10 cellular contexts compared by ENCODE assay signal in the genomic region with DNA sequence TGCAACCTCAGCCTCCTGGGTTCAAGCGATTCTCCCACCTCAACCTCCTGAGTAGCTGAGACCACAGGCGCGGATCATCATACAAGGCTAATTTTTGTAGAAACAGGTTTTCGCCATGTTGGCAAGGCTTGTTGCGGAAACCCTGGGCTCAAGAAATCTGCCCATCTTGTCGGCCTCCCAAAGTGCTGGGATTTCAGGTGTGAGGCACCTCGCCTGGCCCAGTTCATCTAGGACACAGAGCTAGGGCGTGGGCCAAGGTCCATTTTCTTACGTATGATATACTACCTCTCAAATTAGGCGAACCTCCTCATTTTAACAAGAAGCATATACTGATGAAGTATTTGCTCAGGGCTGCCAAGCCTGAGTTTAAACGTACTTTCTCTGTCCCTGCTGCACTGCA. TPM values are rescaled to one million over a fixed set of nuclear protein-coding genes. Genes with fewer than 3 reads are reported as not detected.
A peak's percentile ranks its signal among the peaks of the same experiment; 100 is the strongest.
DNase-seq lines count a peak whose midpoint lies in the region; ATAC-seq, FAIRE-seq and TF ChIP-seq lines count a peak whose summit lies in the region.
"Had no signal": no experiment of that assay in that cellular context is flagged by ENCODE, and none has a peak within 500 bp of the region (broad histone marks: within the 10 kb centered on the region; RNA-seq: fewer than 3 reads in every experiment).

No MANE protein-coding gene starts in this region.

- H2BK20ac ChIP-seq in IMR-90 (ENCODE audit: low read depth, low read length), result no peak overlapping the region

- H3K4ac ChIP-seq in IMR-90 (ENCODE audit: low read depth, low read length), result no peak overlapping the region

- H4K8ac ChIP-seq in IMR-90 (ENCODE audit: low read depth in 2 of 2, low read length in 2 of 2), result no peak overlapping the region

- H2AFZ ChIP-seq in IMR-90 (replicated peaks; ENCODE audit: low read length, poor library complexity) (no peak overlapping the region), K562 (ENCODE audit: low read depth, low read length) (no peak overlapping the region)

- H4K20me1 ChIP-seq in IMR-90 (ENCODE audit: insufficient read depth, low read length), result peaks cover 62% of the 10 kb centered on the region
- H4K20me1 ChIP-seq in K562 (replicated peaks; ENCODE audit: control insufficient read depth, insufficient read depth, low read length), result peaks cover 30% of the 10 kb centered on the region

- peak overlapping the region; percentile 90 for H3K4me3 Mint-ChIP-seq in CD4-positive, alpha-beta T cell

- no peak overlapping the region for H4K5ac ChIP-seq in IMR-90 (ENCODE audit: low read depth, low read length)

- H3K9me1 ChIP-seq in IMR-90 (ENCODE audit: insufficient read depth, low read length), result peaks cover 17% of the 10 kb centered on the region
- no peaks in the 10 kb centered on the region for H3K9me1 ChIP-seq in K562 (ENCODE audit: control insufficient read depth, insufficient read depth, low read length)

- no peak overlapping the region for H4K91ac ChIP-seq in IMR-90 (ENCODE audit: insufficient read depth, low read depth, low read length)

- peak overlapping the region; percentile 43; the same call in 1 of the 2 replicates for H3K23ac ChIP-seq in IMR-90 (ENCODE audit: low read depth, low read length)

- TF ChIP-seq EP300 in K562 (IDR thresholded peaks at IDR 0.05; ENCODE audit: low read length), result no peak

- H3K27me3 Mint-ChIP-seq in CD4-positive, alpha-beta T cell, result peaks cover 10% of the 10 kb centered on the region

- no peak overlapping the region for H2AK9ac ChIP-seq in IMR-90 (replicated peaks; ENCODE audit: low read depth, low read length, poor library complexity)

- H3K27ac ChIP-seq in CD4-positive, alpha-beta T cell (ENCODE audit: low read depth, low read length), result no peak overlapping the region
- H3K27ac ChIP-seq in IMR-90 (ENCODE audit: insufficient read depth, low read length), result peak overlapping the region; percentile 31; the same call in 1 of the 2 replicates
- H3K27ac ChIP-seq in K562 (ENCODE audit: extremely low read depth, low read depth, low read length), result peak overlapping the region; percentile 65
- H3K27ac ChIP-seq in muscle layer of duodenum (ENCODE audit: low read length), result no peak overlapping the region
- no peak overlapping the region for H3K27ac ChIP-seq in uterus

- peak overlapping the region; percentile 2; the same call in 1 of the 2 replicates for H3K4me3 ChIP-seq in IMR-90 (ENCODE audit: insufficient read depth, low read depth, low read length)
- H3K4me3 ChIP-seq in K562, result peak overlapping the region; percentile 82
- H3K4me3 ChIP-seq in muscle layer of duodenum (ENCODE audit: low read depth in 1 of 2, low read length in 2 of 2), result peak overlapping the region; percentile 76 to 98
- H3K4me3 ChIP-seq in uterus, result no peak overlapping the region

- peaks cover 75% of the 10 kb centered on the region for H3K36me3 Mint-ChIP-seq in CD4-positive, alpha-beta T cell (ENCODE audit: low read depth)

- peak overlapping the region; percentile 99 for H3K27ac Mint-ChIP-seq in CD4-positive, alpha-beta T cell

- ATAC-seq in CD4-positive, alpha-beta T cell (ENCODE audit: poor library complexity), result no peak
- ATAC-seq in IMR-90 (ENCODE audit: low read depth) (no peak), K562 (no peak), GM18861 (IDR thresholded peaks at IDR 0.05; ENCODE audit: unreplicated experiment) (no peak)

- intact Hi-C loops in CD4-positive, alpha-beta T cell (cut with DNase I, micrococcal nuclease), result loop anchor here in 1 of 2 experiments (2.0 to 10.0 kb wide), 2 partner anchors 35 to 731 kb away; a partner anchor contains a TSS
- intact Hi-C loops in IMR-90 (cut with micrococcal nuclease), result no loop called here
- intact Hi-C loops in K562 (cut with micrococcal nuclease), result no loop called here
- intact Hi-C loops in uterus (cut with DNase I; ENCODE audit: low total_unique reads), result no loop called here
- intact Hi-C loops in head of caudate nucleus (cut with DNase I), result no loop called here

- POLR2A ChIA-PET in CD4-positive, alpha-beta T cell (lab: Charles Lee), result interaction anchor here (3.8 to 6.3 kb wide), 4 partner anchors 14 to 184 kb away, joined by 65 to 180 read pairs (median 111); a partner anchor contains a TSS
- POLR2A ChIA-PET in IMR-90 (lab: Charles Lee; ENCODE audit: unreplicated experiment), result no interaction called here
- POLR2A ChIA-PET in K562 (lab: Yijun Ruan, JAX), result no interaction called here

- peaks cover 6% of the 10 kb centered on the region for H3K4me1 ChIP-seq in IMR-90 (ENCODE audit: control insufficient read depth, insufficient read depth, low read length)
- peaks cover 12% of the 10 kb centered on the region in 2 experiments; a peak in 4 of 5 replicates for H3K4me1 ChIP-seq in K562 (replicated peaks in 1 of 2; ENCODE audit: control insufficient read depth in 2 of 2, insufficient read depth in 2 of 2, low read length in 2 of 2)
- H3K4me1 ChIP-seq in muscle layer of duodenum (ENCODE audit: control insufficient read depth in 1 of 2, insufficient read depth in 2 of 2, low read length in 2 of 2), result peaks cover 0 to 20% of the 10 kb centered on the region in 2 donors
- H3K4me1 ChIP-seq in uterus, result peaks cover 0 to 4% of the 10 kb centered on the region in 2 donors

- H3K18ac ChIP-seq in IMR-90 (ENCODE audit: low read depth, low read length), result no peak overlapping the region

- H3K79me1 ChIP-seq in IMR-90 (ENCODE audit: low read depth in 1 of 2, low read length in 2 of 2), result peaks cover 25 to 63% of the 10 kb centered on the region in 2 experiments

- DNase-seq in CD4-positive, alpha-beta T cell, result no peak
- DNase-seq in IMR-90 (no peak), K562 (ENCODE audit: extremely low read depth in 1 of 4, low spot score in 3 of 4) (no peak), uterus (no peak), head of caudate nucleus (no peak), DMS153 (lab: John Stamatoyannopoulos, UW) (no peak)
- DNase-seq: NCI-H774 had no signal

- H3K4me1 Mint-ChIP-seq in CD4-positive, alpha-beta T cell (ENCODE audit: low read depth), result peaks cover 68% of the 10 kb centered on the region

- H2BK5ac ChIP-seq in IMR-90 (ENCODE audit: low read depth, low read length, poor library complexity, severe bottlenecking), result no peak overlapping the region

- BruUV-seq in IMR-90 (replicated peaks; lab: Mats Ljungman, UMichigan) (no TSS peak), K562 (replicated peaks; lab: Mats Ljungman, UMichigan) (no TSS peak)

- no peak for TF ChIP-seq CTCF in CD4-positive, alpha-beta T cell (IDR thresholded peaks at IDR 0.05)
- no peak for TF ChIP-seq CTCF in IMR-90 (conservative IDR thresholded peaks at IDR 0.05; ENCODE audit: low read depth, low read length)
- no peak for TF ChIP-seq CTCF in K562 (IDR thresholded peaks at IDR 0.05 in 2 of 3, conservative IDR thresholded peaks at IDR 0.05 in 1 of 3; ENCODE audit: insufficient read depth in 2 of 3, low read depth in 1 of 3, low read length in 3 of 3)
- TF ChIP-seq CTCF in uterus (IDR thresholded peaks at IDR 0.05), result no peak

- no peak overlapping the region for H3K14ac ChIP-seq in IMR-90 (replicated peaks; ENCODE audit: low read depth, low read length)

- FAIRE-seq in K562 (lab: Jason Lieb, UNC), result no peak
- FAIRE-seq: islet of Langerhans had no signal

- H3K9ac ChIP-seq in IMR-90 (ENCODE audit: low read depth, low read length) (0 out of 2 replicates have a peak overlapping the region, but pooled peaks have one; percentile 12), K562 (ENCODE audit: insufficient read depth in 1 of 2, low read depth in 2 of 2, low read length in 2 of 2) (peak overlapping the region; percentile 94 to 99)

- no peak overlapping the region for H2BK15ac ChIP-seq in IMR-90 (ENCODE audit: low read depth, low read length)

- TF ChIP-seq POLR2A in IMR-90 (IDR thresholded peaks at IDR 0.05; ENCODE audit: low read depth, low read length) (no peak), K562 (conservative IDR thresholded peaks at IDR 0.05) (0 out of 2 replicates have a peak, but pooled peaks have one; percentile 22), uterus (IDR thresholded peaks at IDR 0.05) (no peak)

- H3K79me2 ChIP-seq in K562 (ENCODE audit: control insufficient read depth, insufficient read depth, low read length), result peaks cover 67% of the 10 kb centered on the region

- no peak overlapping the region for H3K56ac ChIP-seq in IMR-90 (ENCODE audit: extremely low read depth, insufficient read depth, low read length)

- in situ Hi-C loops in IMR-90 (cut with MboI; ENCODE audit: low sequenced_read_pairs), result no loop called here
- in situ Hi-C loops in K562 (cut with MboI), result no loop called here

- no peaks in the 10 kb centered on the region for H3K9me3 ChIP-seq in CD4-positive, alpha-beta T cell (ENCODE audit: control insufficient read depth, low read length)
- H3K9me3 ChIP-seq in IMR-90 (ENCODE audit: control insufficient read depth, insufficient read depth, low read length), result no peaks in the 10 kb centered on the region
- H3K9me3 ChIP-seq in K562 (replicated peaks; ENCODE audit: control insufficient read depth, insufficient read depth, low read depth, low read length), result no peaks in the 10 kb centered on the region
- H3K9me3 ChIP-seq in muscle layer of duodenum (ENCODE audit: control insufficient read depth in 1 of 2, low read length in 2 of 2), result no peaks in the 10 kb centered on the region
- no peaks in the 10 kb centered on the region for H3K9me3 ChIP-seq in uterus

- H3K27me3 ChIP-seq in CD4-positive, alpha-beta T cell (ENCODE audit: control insufficient read depth, insufficient read depth, low read length), result no peaks in the 10 kb centered on the region
- no peaks in the 10 kb centered on the region for H3K27me3 ChIP-seq in IMR-90 (ENCODE audit: control insufficient read depth, insufficient read depth, low read length)
- no peaks in the 10 kb centered on the region for H3K27me3 ChIP-seq in K562 (ENCODE audit: control insufficient read depth in 2 of 2, insufficient read depth in 2 of 2, low read length in 2 of 2)
- no peaks in the 10 kb centered on the region for H3K27me3 ChIP-seq in muscle layer of duodenum (ENCODE audit: low read depth, low read length)
- H3K27me3 ChIP-seq in uterus, result no peaks in the 10 kb centered on the region

- CTCF ChIA-PET in CD4-positive, alpha-beta T cell (lab: Charles Lee), result interaction anchor here (1.7 to 5.0 kb wide), 2 partner anchors 49 to 122 kb away, joined by 6 to 48 read pairs; a partner anchor contains a TSS
- CTCF ChIA-PET in IMR-90 (lab: Yijun Ruan, JAX), result no interaction called here
- CTCF ChIA-PET in K562 (lab: Yijun Ruan, JAX; ENCODE audit: low intra/inter-chr PET ratio), result no interaction called here

- no peak overlapping the region for H2AK5ac ChIP-seq in IMR-90 (ENCODE audit: low read depth, low read length)

- no peak for TF ChIP-seq RAD21 in IMR-90 (IDR thresholded peaks at IDR 0.05; ENCODE audit: low read length)
- TF ChIP-seq RAD21 in K562 (CRISPR knock-in tag; conservative IDR thresholded peaks at IDR 0.05 in 1 of 2, IDR thresholded peaks at IDR 0.05 in 1 of 2), result no peak

- H3K4me2 ChIP-seq in IMR-90 (ENCODE audit: low read depth, low read length) (peak overlapping the region; percentile 34), K562 (ENCODE audit: insufficient read depth, low read length) (peak overlapping the region; percentile 94)

- 96% methylated on average over 3 of the region's 11 CpGs; no CpG with 5 or more reads in 1 of the 2 experiments for WGBS in IMR-90 (ENCODE audit: extremely low coverage in 2 of 2, insufficient read length in 1 of 2), 2 experiments
- 5% methylated on average over 10 of the region's 11 CpGs for WGBS in K562 (ENCODE audit: insufficient coverage, low coverage, missing lambda C conversion rate)

- H2BK120ac ChIP-seq in IMR-90 (ENCODE audit: low read depth, low read length), result no peak overlapping the region

- peaks cover 17% of the 10 kb centered on the region for H3K36me3 ChIP-seq in IMR-90 (ENCODE audit: control insufficient read depth, insufficient read depth, low read length)
- H3K36me3 ChIP-seq in K562 (ENCODE audit: control insufficient read depth, insufficient read depth, low read length), result peaks cover 45% of the 10 kb centered on the region
- H3K36me3 ChIP-seq in muscle layer of duodenum (ENCODE audit: control insufficient read depth in 1 of 2, insufficient read depth in 2 of 2, low read length in 2 of 2), result peaks cover 14 to 23% of the 10 kb centered on the region in 2 donors
- H3K36me3 ChIP-seq in uterus, result no peaks in the 10 kb centered on the region

- H3K9me3 Mint-ChIP-seq in CD4-positive, alpha-beta T cell, result no peaks in the 10 kb centered on the region

- dilution Hi-C loops in IMR-90 (cut with HindIII; ENCODE audit: low sequenced_read_pairs, unreplicated experiment), result no loop called here

RNA-seq across cellular contexts. Expression of a gene that starts 2.1 kb away (rescaled TPM):
- total RNA-seq in CD4-positive, alpha-beta T cell, result 1,000 to 10,000 TPM; 3,356 to 3,996 TPM
- 318 and 794 TPM in 2 replicates for total RNA-seq in IMR-90 (2012; rRNA removed)
- 8,930 and 10,393 TPM in 2 replicates for polyA plus RNA-seq in IMR-90 (2012; rRNA removed)
- 10.7 and 2,863 TPM in 2 replicates for polyA plus RNA-seq in IMR-90 (2012; cell fraction: cytosol; rRNA removed)
- polyA plus RNA-seq in IMR-90 (2012; cell fraction: nucleus; rRNA removed; ENCODE audit: low replicate concordance), result 714 and 2,229 TPM in 2 replicates
- total RNA-seq in K562 (2011; cell fraction: chromatin; rRNA removed; ENCODE audit: low replicate concordance), result 195 and 300 TPM in 2 replicates
- total RNA-seq in K562 (2011; cell fraction: nucleolus; rRNA removed), result 873 and 1,048 TPM in 2 replicates
- total RNA-seq in K562 (2011; cell fraction: nucleoplasm; rRNA removed), result 995 and 2,020 TPM in 2 replicates
- 1,697 and 2,097 TPM in 2 replicates for total RNA-seq in K562 (2014; rRNA removed)
- 2,267 and 2,448 TPM in 2 replicates for total RNA-seq in K562 (2014; rRNA removed; fragmentation: Illumina TruSeq; extraction: Trizol)
- total RNA-seq in K562 (2015; rRNA removed; fragmentation: Illumina TruSeq; extraction: Trizol), result 1,631 and 1,703 TPM in 2 replicates
- 1,545 and 1,745 TPM in 2 replicates for total RNA-seq in K562 (2021)
- 4,700 and 6,302 TPM in 2 replicates for polyA plus RNA-seq in K562 (2011; rRNA removed)
- polyA plus RNA-seq in K562 (2011; cell fraction: cytosol; rRNA removed), result 14,332 and 23,945 TPM in 2 replicates
- 1,717 and 2,801 TPM in 2 replicates for polyA plus RNA-seq in K562 (2011; cell fraction: nucleus; rRNA removed)
- 3,166 and 9,985 TPM in 2 replicates for polyA plus RNA-seq in K562 (2012)
- 2,124 and 2,563 TPM in 2 replicates for polyA plus RNA-seq in K562 (2014; fragmentation: Illumina TruSeq; extraction: Trizol)
- 1,000 to 10,000 TPM; 3,039 to 3,940 TPM for polyA plus RNA-seq in K562 (2014; fragmentation: Nextera tagmentation; extraction: Ambion mirVana)
- polyA plus RNA-seq in K562 (2014; rRNA removed), result 5,012 and 5,352 TPM in 2 replicates
- polyA minus RNA-seq in K562 (2011; rRNA and poly(A)+ RNA removed), result 729 and 894 TPM in 2 replicates
- polyA minus RNA-seq in K562 (2011; cell fraction: cytosol; rRNA and poly(A)+ RNA removed), result 383 and 451 TPM in 2 replicates
- polyA minus RNA-seq in K562 (2011; cell fraction: nucleus; rRNA and poly(A)+ RNA removed), result 167 and 339 TPM in 2 replicates
- total RNA-seq in uterus, result 1,000 to 10,000 TPM; 1,068 to 7,966 (median 2,908) TPM

RNA-seq across cellular contexts. Expression of a gene that starts 14.7 kb away (rescaled TPM):
- 1 to 10 TPM; 3.2 to 5.8 TPM for total RNA-seq in CD4-positive, alpha-beta T cell
- total RNA-seq in IMR-90 (2012; rRNA removed), result 20.8 and 28.3 TPM in 2 replicates
- 11.6 and 13.1 TPM in 2 replicates for polyA plus RNA-seq in IMR-90 (2012; rRNA removed)
- 6.7 and 7.4 TPM in 2 replicates for polyA plus RNA-seq in IMR-90 (2012; cell fraction: cytosol; rRNA removed)
- polyA plus RNA-seq in IMR-90 (2012; cell fraction: nucleus; rRNA removed; ENCODE audit: low replicate concordance), result 2.3 and 4.7 TPM in 2 replicates
- 19.6 and 52.5 TPM in 2 replicates for total RNA-seq in K562 (2011; cell fraction: chromatin; rRNA removed; ENCODE audit: low replicate concordance)
- 11.5 and 18.7 TPM in 2 replicates for total RNA-seq in K562 (2011; cell fraction: nucleolus; rRNA removed)
- 26.2 and 30.9 TPM in 2 replicates for total RNA-seq in K562 (2011; cell fraction: nucleoplasm; rRNA removed)
- 34.0 and 34.8 TPM in 2 replicates for total RNA-seq in K562 (2014; rRNA removed)
- total RNA-seq in K562 (2014; rRNA removed; fragmentation: Illumina TruSeq; extraction: Trizol), result 29.0 and 33.9 TPM in 2 replicates
- total RNA-seq in K562 (2015; rRNA removed; fragmentation: Illumina TruSeq; extraction: Trizol), result 33.6 and 36.4 TPM in 2 replicates
- total RNA-seq in K562 (2021), result 30.7 and 35.3 TPM in 2 replicates
- polyA plus RNA-seq in K562 (2011; rRNA removed), result 25.1 and 31.8 TPM in 2 replicates
- polyA plus RNA-seq in K562 (2011; cell fraction: cytosol; rRNA removed), result 11.3 and 20.1 TPM in 2 replicates
- 9.1 and 11.2 TPM in 2 replicates for polyA plus RNA-seq in K562 (2011; cell fraction: nucleus; rRNA removed)
- 19.6 and 26.4 TPM in 2 replicates for polyA plus RNA-seq in K562 (2012)
- 26.5 and 31.8 TPM in 2 replicates for polyA plus RNA-seq in K562 (2014; fragmentation: Illumina TruSeq; extraction: Trizol)
- polyA plus RNA-seq in K562 (2014; fragmentation: Nextera tagmentation; extraction: Ambion mirVana), result 10 to 100 TPM; 56.5 to 58.1 TPM
- polyA plus RNA-seq in K562 (2014; rRNA removed), result 29.3 and 34.7 TPM in 2 replicates
- 21.7 and 23.9 TPM in 2 replicates for polyA minus RNA-seq in K562 (2011; rRNA and poly(A)+ RNA removed)
- polyA minus RNA-seq in K562 (2011; cell fraction: cytosol; rRNA and poly(A)+ RNA removed), result 6.6 and 7.9 TPM in 2 replicates
- polyA minus RNA-seq in K562 (2011; cell fraction: nucleus; rRNA and poly(A)+ RNA removed), result 9.6 and 15.3 TPM in 2 replicates
- 10 to 100 TPM in 2 of 4 donors, 1 to 10 TPM in 2; 1.8 to 16.2 (median 6.8) TPM for total RNA-seq in uterus

RNA-seq across cellular contexts. Expression of a gene that starts 36.4 kb away (rescaled TPM):
- total RNA-seq in CD4-positive, alpha-beta T cell, result 100 to 1,000 TPM; 339 to 370 TPM
- total RNA-seq in IMR-90 (2012; rRNA removed) (129 and 249 TPM in 2 replicates), K562 (2014; rRNA removed) (270 and 365 TPM in 2 replicates), K562 (2014; rRNA removed; fragmentation: Illumina TruSeq; extraction: Trizol) (358 and 392 TPM in 2 replicates), K562 (2015; rRNA removed; fragmentation: Illumina TruSeq; extraction: Trizol) (329 and 335 TPM in 2 replicates), K562 (2021) (139 and 146 TPM in 2 replicates), uterus (100 to 1,000 TPM in 3 of 4 donors, 10 to 100 TPM in 1; 60.6 to 388 (median 166) TPM)
- polyA plus RNA-seq in IMR-90 (2012; rRNA removed) (313 and 346 TPM in 2 replicates), K562 (2011; rRNA removed) (131 and 189 TPM in 2 replicates), K562 (2014; fragmentation: Illumina TruSeq; extraction: Trizol) (360 and 378 TPM in 2 replicates), K562 (2014; fragmentation: Nextera tagmentation; extraction: Ambion mirVana) (100 to 1,000 TPM; 625 to 674 TPM), K562 (2014; rRNA removed) (354 and 366 TPM in 2 replicates)
- 59.6 and 120 TPM in 2 replicates for polyA plus RNA-seq in IMR-90 (2012; cell fraction: cytosol; rRNA removed)
- polyA plus RNA-seq in IMR-90 (2012; cell fraction: nucleus; rRNA removed; ENCODE audit: low replicate concordance), result 7.6 and 69.5 TPM in 2 replicates
- total RNA-seq in K562 (2011; cell fraction: chromatin; rRNA removed; ENCODE audit: low replicate concordance), result 16.2 and 23.7 TPM in 2 replicates
- 13.3 and 18.2 TPM in 2 replicates for total RNA-seq in K562 (2011; cell fraction: nucleolus; rRNA removed)
- total RNA-seq in K562 (2011; cell fraction: nucleoplasm; rRNA removed), result 29.0 and 31.3 TPM in 2 replicates
- polyA plus RNA-seq in K562 (2011; cell fraction: cytosol; rRNA removed), result 41.7 and 104 TPM in 2 replicates
- polyA plus RNA-seq in K562 (2011; cell fraction: nucleus; rRNA removed), result 25.6 and 49.4 TPM in 2 replicates
- polyA plus RNA-seq in K562 (2012), result 211 and 413 TPM in 2 replicates
- polyA minus RNA-seq in K562 (2011; rRNA and poly(A)+ RNA removed), result 220 and 225 TPM in 2 replicates
- 38.2 and 45.7 TPM in 2 replicates for polyA minus RNA-seq in K562 (2011; cell fraction: cytosol; rRNA and poly(A)+ RNA removed)
- polyA minus RNA-seq in K562 (2011; cell fraction: nucleus; rRNA and poly(A)+ RNA removed), result 7.0 and 20.1 TPM in 2 replicates

RNA-seq across cellular contexts. Expression of a gene that starts 36.5 kb away (rescaled TPM):
- 10 to 100 TPM; 15.0 to 15.1 TPM for total RNA-seq in CD4-positive, alpha-beta T cell
- 67.6 and 73.6 TPM in 2 replicates for total RNA-seq in IMR-90 (2012; rRNA removed)
- polyA plus RNA-seq in IMR-90 (2012; rRNA removed), result 35.0 and 36.6 TPM in 2 replicates
- 33.2 and 53.2 TPM in 2 replicates for polyA plus RNA-seq in IMR-90 (2012; cell fraction: cytosol; rRNA removed)
- polyA plus RNA-seq in IMR-90 (2012; cell fraction: nucleus; rRNA removed; ENCODE audit: low replicate concordance), result 8.3 and 10.4 TPM in 2 replicates
- 18.8 and 20.9 TPM in 2 replicates for total RNA-seq in K562 (2011; cell fraction: chromatin; rRNA removed; ENCODE audit: low replicate concordance)
- 27.7 and 29.3 TPM in 2 replicates for total RNA-seq in K562 (2011; cell fraction: nucleolus; rRNA removed)
- total RNA-seq in K562 (2011; cell fraction: nucleoplasm; rRNA removed), result 23.7 and 24.6 TPM in 2 replicates
- 29.7 and 30.2 TPM in 2 replicates for total RNA-seq in K562 (2014; rRNA removed)
- 24.9 and 26.9 TPM in 2 replicates for total RNA-seq in K562 (2014; rRNA removed; fragmentation: Illumina TruSeq; extraction: Trizol)
- total RNA-seq in K562 (2015; rRNA removed; fragmentation: Illumina TruSeq; extraction: Trizol), result 30.7 and 31.0 TPM in 2 replicates
- total RNA-seq in K562 (2021), result 32.3 and 33.3 TPM in 2 replicates
- polyA plus RNA-seq in K562 (2011; rRNA removed), result 14.0 and 19.2 TPM in 2 replicates
- polyA plus RNA-seq in K562 (2011; cell fraction: cytosol; rRNA removed), result 12.4 and 16.7 TPM in 2 replicates
- polyA plus RNA-seq in K562 (2011; cell fraction: nucleus; rRNA removed), result 8.5 and 8.7 TPM in 2 replicates
- polyA plus RNA-seq in K562 (2012), result 11.9 and 21.0 TPM in 2 replicates
- polyA plus RNA-seq in K562 (2014; fragmentation: Illumina TruSeq; extraction: Trizol), result 20.4 and 24.4 TPM in 2 replicates
- polyA plus RNA-seq in K562 (2014; fragmentation: Nextera tagmentation; extraction: Ambion mirVana), result under 1 TPM in 1 of 2 experiments, not detected in 1; 0.03 TPM
- 18.8 and 20.9 TPM in 2 replicates for polyA plus RNA-seq in K562 (2014; rRNA removed)
- 23.8 and 24.6 TPM in 2 replicates for polyA minus RNA-seq in K562 (2011; rRNA and poly(A)+ RNA removed)
- polyA minus RNA-seq in K562 (2011; cell fraction: cytosol; rRNA and poly(A)+ RNA removed), result 12.2 and 13.4 TPM in 2 replicates
- 7.8 and 15.9 TPM in 2 replicates for polyA minus RNA-seq in K562 (2011; cell fraction: nucleus; rRNA and poly(A)+ RNA removed)
- total RNA-seq in uterus, result 10 to 100 TPM; 24.6 to 52.1 (median 32.6) TPM

RNA-seq across cellular contexts. Expression of a gene that starts 51.0 kb away (rescaled TPM):
- 1 to 10 TPM; 7.5 to 8.0 TPM for total RNA-seq in CD4-positive, alpha-beta T cell
- total RNA-seq in IMR-90 (2012; rRNA removed) (4.1 and 7.5 TPM in 2 replicates), K562 (2014; rRNA removed) (14.6 and 14.7 TPM in 2 replicates), K562 (2014; rRNA removed; fragmentation: Illumina TruSeq; extraction: Trizol) (11.1 and 12.5 TPM in 2 replicates), K562 (2015; rRNA removed; fragmentation: Illumina TruSeq; extraction: Trizol) (10.6 and 11.2 TPM in 2 replicates), K562 (2021) (11.0 and 11.7 TPM in 2 replicates), uterus (10 to 100 TPM in 2 of 4 donors, 1 to 10 TPM in 2; 3.8 to 18.9 (median 8.8) TPM)
- polyA plus RNA-seq in IMR-90 (2012; rRNA removed) (4.7 and 4.9 TPM in 2 replicates), K562 (2011; rRNA removed) (7.8 and 10.3 TPM in 2 replicates), K562 (2014; fragmentation: Illumina TruSeq; extraction: Trizol) (11.2 and 11.4 TPM in 2 replicates), K562 (2014; fragmentation: Nextera tagmentation; extraction: Ambion mirVana) (1 to 10 TPM; 2.4 to 4.0 TPM), K562 (2014; rRNA removed) (12.0 and 13.9 TPM in 2 replicates)
- polyA plus RNA-seq in IMR-90 (2012; cell fraction: cytosol; rRNA removed), result 5.0 and 5.1 TPM in 2 replicates
- 2.1 and 3.5 TPM in 2 replicates for polyA plus RNA-seq in IMR-90 (2012; cell fraction: nucleus; rRNA removed; ENCODE audit: low replicate concordance)
- total RNA-seq in K562 (2011; cell fraction: chromatin; rRNA removed; ENCODE audit: low replicate concordance), result 3.6 and 4.2 TPM in 2 replicates
- total RNA-seq in K562 (2011; cell fraction: nucleolus; rRNA removed), result 4.7 and 5.5 TPM in 2 replicates
- 3.3 and 3.6 TPM in 2 replicates for total RNA-seq in K562 (2011; cell fraction: nucleoplasm; rRNA removed)
- polyA plus RNA-seq in K562 (2011; cell fraction: cytosol; rRNA removed), result 3.9 and 6.6 TPM in 2 replicates
- 2.7 and 3.3 TPM in 2 replicates for polyA plus RNA-seq in K562 (2011; cell fraction: nucleus; rRNA removed)
- polyA plus RNA-seq in K562 (2012), result 6.7 and 8.7 TPM in 2 replicates
- 4.6 and 5.2 TPM in 2 replicates for polyA minus RNA-seq in K562 (2011; rRNA and poly(A)+ RNA removed)
- 3.2 and 3.5 TPM in 2 replicates for polyA minus RNA-seq in K562 (2011; cell fraction: cytosol; rRNA and poly(A)+ RNA removed)
- 2.8 and 3.4 TPM in 2 replicates for polyA minus RNA-seq in K562 (2011; cell fraction: nucleus; rRNA and poly(A)+ RNA removed)

Comparison
In these comparisons a context has a peak if more than half of its experiments do, and no peak if none do; other contexts are left out.
1. H3K27ac ChIP-seq: peak in IMR-90 (single experiment) and K562 (single experiment); none in CD4-positive, alpha-beta T cell (single experiment), muscle layer of duodenum (single experiment) and uterus (0 of 2).
2. H3K4me3 ChIP-seq: peak in IMR-90 (single experiment), K562 (single experiment) and muscle layer of duodenum (2 of 2); none in uterus (0 of 2).